21 cellular contexts compared by ENCODE assay signal in the genomic region with DNA sequence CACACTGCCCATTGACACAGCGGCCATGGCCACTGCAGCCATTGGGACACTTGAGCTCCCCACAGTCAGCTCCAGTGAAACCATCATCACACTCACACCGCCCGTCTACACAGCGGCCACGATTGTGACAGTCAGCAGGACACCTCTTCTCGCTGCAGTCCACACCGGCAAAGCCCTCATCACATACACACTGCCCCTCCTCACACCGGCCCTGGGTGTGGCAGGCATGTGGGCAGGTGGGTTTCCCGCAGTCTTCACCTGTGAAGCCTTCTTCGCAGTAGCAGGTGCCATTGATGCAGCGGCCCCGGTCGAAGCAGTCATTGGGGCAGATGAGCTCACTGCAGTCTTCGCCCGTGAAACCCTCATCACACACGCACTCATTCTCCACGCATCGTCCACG. TPM values are rescaled to one million over a fixed set of nuclear protein-coding genes. Genes with fewer than 3 reads are reported as not detected.
"Had no signal": no experiment of that assay in that cellular context is flagged by ENCODE, and none has a peak within 500 bp of the region (broad histone marks: within the 10 kb centered on the region; RNA-seq: fewer than 3 reads in every experiment).

No MANE protein-coding gene starts in this region.

- H3K4me1 Mint-ChIP-seq: activated B cell treated with CpG ODN at 0.5 μM for 24 hours; activated CD8-positive, alpha-beta memory T cell treated with anti-CD3 and anti-CD28 coated beads, Interleukin-2, amount 10 ng/mL, durations not matched to agents 7 days and 5 days; activated naive CD4-positive, alpha-beta T cell treated with anti-CD3 and anti-CD28 coated beads, Interleukin-2, amount 50 U/mL, for 24 hours; activated naive CD8-positive, alpha-beta T cell treated with anti-CD3 and anti-CD28 coated beads, Interleukin-2, amount 50 U/mL, for 24 hours; stimulated activated naive B cell treated with anti-CD40 and anti-IgM and Interleukin-4, amounts not matched to agents 10 μg/mL and 1 μg/mL and 100 μg/mL, for 72 hours had no signal

- H3K27me3 ChIP-seq: right lobe of liver, testis, vagina had no signal

- H3K4me3 Mint-ChIP-seq: activated B cell treated with CpG ODN at 0.5 μM for 24 hours; activated CD8-positive, alpha-beta memory T cell treated with anti-CD3 and anti-CD28 coated beads, Interleukin-2, amount 10 ng/mL, durations not matched to agents 7 days and 5 days; activated CD8-positive, alpha-beta T cell treated with anti-CD3 and anti-CD28 coated beads, Interleukin-2, amount 10 ng/mL, durations not matched to agents 7 days and 5 days; activated naive CD4-positive, alpha-beta T cell treated with anti-CD3 and anti-CD28 coated beads, Interleukin-2, amount 50 U/mL, for 24 hours; activated naive CD8-positive, alpha-beta T cell treated with anti-CD3 and anti-CD28 coated beads, Interleukin-2, amount 50 U/mL, for 24 hours; stimulated activated naive B cell treated with anti-CD40 and anti-IgM and Interleukin-4, amounts not matched to agents 10 μg/mL and 1 μg/mL and 100 μg/mL, for 72 hours; T-helper 2 cell treated with Interferon-gamma antibody and Interleukin-4, amounts not matched to agents 5 μg/mL and 100 μg/mL, for 36 hours had no signal

- H3K4me3 ChIP-seq: left ventricle myocardium inferior, lung, right lobe of liver, skin epidermis, testis, vagina had no signal

- H3K9me3 ChIP-seq: left ventricle myocardium inferior, right lobe of liver, testis, vagina had no signal

- H3K36me3 Mint-ChIP-seq: activated CD8-positive, alpha-beta memory T cell treated with anti-CD3 and anti-CD28 coated beads, Interleukin-2, amount 10 ng/mL, durations not matched to agents 7 days and 5 days; activated naive CD4-positive, alpha-beta T cell treated with anti-CD3 and anti-CD28 coated beads, Interleukin-2, amount 50 U/mL, for 24 hours; stimulated activated naive B cell treated with anti-CD40 and anti-IgM and Interleukin-4, amounts not matched to agents 10 μg/mL and 1 μg/mL and 100 μg/mL, for 72 hours had no signal

- H3K9me3 Mint-ChIP-seq: activated B cell treated with CpG ODN at 0.5 μM for 24 hours; activated naive CD4-positive, alpha-beta T cell treated with anti-CD3 and anti-CD28 coated beads, Interleukin-2, amount 50 U/mL, for 24 hours; activated naive CD8-positive, alpha-beta T cell treated with anti-CD3 and anti-CD28 coated beads, Interleukin-2, amount 50 U/mL, for 24 hours; activated T-helper 2 cell treated with anti-CD3 and anti-CD28 coated beads, Interferon-gamma antibody, Interleukin-2, Interleukin-4, amounts not matched to agents 10 μg/mL and 5 μg/mL and 100 μg/mL, durations not matched to agents 14 hours and 24 hours and 36 hours; stimulated activated naive B cell treated with anti-CD40 and anti-IgM and Interleukin-4, amounts not matched to agents 10 μg/mL and 1 μg/mL and 100 μg/mL, for 72 hours; T-helper 2 cell treated with Interferon-gamma antibody and Interleukin-4, amounts not matched to agents 5 μg/mL and 100 μg/mL, for 36 hours had no signal

- H3K4me1 ChIP-seq: left ventricle myocardium inferior, right lobe of liver, testis, vagina had no signal

- ATAC-seq: activated CD8-positive, alpha-beta memory T cell treated with anti-CD3 and anti-CD28 coated beads, Interleukin-2, amount 10 ng/mL, durations not matched to agents 7 days and 5 days; activated CD8-positive, alpha-beta T cell treated with anti-CD3 and anti-CD28 coated beads, Interleukin-2, amount 10 ng/mL, durations not matched to agents 7 days and 5 days; right lobe of liver; stimulated activated naive B cell treated with anti-CD40 and anti-IgM and Interleukin-4, amounts not matched to agents 10 μg/mL and 1 μg/mL and 100 μg/mL, for 72 hours had no signal

- H3K27ac ChIP-seq: left ventricle myocardium inferior, right lobe of liver, skin epidermis, testis, vagina had no signal

- H3K27ac Mint-ChIP-seq: activated B cell treated with CpG ODN at 0.5 μM for 24 hours; activated CD8-positive, alpha-beta memory T cell treated with anti-CD3 and anti-CD28 coated beads, Interleukin-2, amount 10 ng/mL, durations not matched to agents 7 days and 5 days; activated CD8-positive, alpha-beta T cell treated with anti-CD3 and anti-CD28 coated beads, Interleukin-2, amount 10 ng/mL, durations not matched to agents 7 days and 5 days; activated naive CD4-positive, alpha-beta T cell treated with anti-CD3 and anti-CD28 coated beads, Interleukin-2, amount 50 U/mL, for 24 hours; activated naive CD8-positive, alpha-beta T cell treated with anti-CD3 and anti-CD28 coated beads, Interleukin-2, amount 50 U/mL, for 24 hours; activated T-helper 2 cell treated with anti-CD3 and anti-CD28 coated beads, Interferon-gamma antibody, Interleukin-2, Interleukin-4, amounts not matched to agents 10 μg/mL and 5 μg/mL and 100 μg/mL, durations not matched to agents 14 hours and 24 hours and 36 hours; stimulated activated naive B cell treated with anti-CD40 and anti-IgM and Interleukin-4, amounts not matched to agents 10 μg/mL and 1 μg/mL and 100 μg/mL, for 72 hours; T-helper 2 cell treated with Interferon-gamma antibody and Interleukin-4, amounts not matched to agents 5 μg/mL and 100 μg/mL, for 36 hours had no signal

- H3K36me3 ChIP-seq: left ventricle myocardium inferior, right lobe of liver, vagina had no signal

- DNase-seq: activated B cell treated with CpG ODN at 0.5 μM for 24 hours; activated CD8-positive, alpha-beta memory T cell treated with anti-CD3 and anti-CD28 coated beads, Interleukin-2, amount 10 ng/mL, durations not matched to agents 7 days and 5 days; activated CD8-positive, alpha-beta T cell treated with anti-CD3 and anti-CD28 coated beads, Interleukin-2, amount 10 ng/mL, durations not matched to agents 7 days and 5 days; activated naive CD8-positive, alpha-beta T cell treated with anti-CD3 and anti-CD28 coated beads, Interleukin-2, amount 50 U/mL, for 24 hours; activated T-cell treated with anti-CD3 and anti-CD28 coated beads, Interleukin-2, amount 50 U/mL, for 48 hours; dermis blood vessel endothelial cell; effector CD4-positive, alpha-beta T cell; left ventricle myocardium inferior; occipital lobe; right lobe of liver; stimulated activated CD4-positive, alpha-beta T cell treated with anti-CD3 and anti-CD28 coated beads, Interleukin-4, amount 100 ng/mL, for 24 hours; stimulated activated naive B cell treated with anti-CD40 and anti-IgM and Interleukin-4, amounts not matched to agents 10 μg/mL and 1 μg/mL and 100 μg/mL, for 72 hours; T-helper 1 cell; testis; trophoblast cell had no signal

RNA-seq across cellular contexts. Expression of a gene that starts 31.5 kb away (rescaled TPM):
- total RNA-seq: activated B cell treated with CpG ODN at 0.5 μM for 24 hours; activated CD8-positive, alpha-beta T cell treated with anti-CD3 and anti-CD28 coated beads, Interleukin-2, amount 10 ng/mL, durations not matched to agents 7 days and 5 days had no signal
